ENCODE assay signal across 8 cellular contexts in genomic region chr9:72577212-72577753, GRCh38. TPM values are rescaled to one million over a fixed set of nuclear protein-coding genes. Genes with fewer than 3 reads are reported as not detected.
DNase-seq lines count a peak whose midpoint lies in the region; ATAC-seq and TF ChIP-seq lines count a peak whose summit lies in the region.

No MANE protein-coding gene starts in this region.

- no peaks in the 10 kb centered on the region for H3K36me3 Mint-ChIP-seq in natural killer cell

- no peak overlapping the region for H3K4me3 Mint-ChIP-seq in natural killer cell

- 15% methylated on average over 4 of the region's 4 CpGs for WGBS in suprapubic skin

- H3K27ac Mint-ChIP-seq in natural killer cell, result no peak overlapping the region

- DNase-seq in HS-27A (ENCODE audit: low read depth) (peak; percentile 22), ascending aorta (ENCODE audit: low spot score in 2 of 2) (no peak), left ventricle myocardium superior (no peak), suprapubic skin (ENCODE audit: low spot score in 2 of 2) (no peak), natural killer cell (no peak), NCI-H187 treated with DMSO at 0.1 percent for 48 hours (lab: John Stamatoyannopoulos, UW) (no peak), NCI-H2171 treated with DMSO at 0.1 percent for 48 hours (lab: John Stamatoyannopoulos, UW) (no peak)

- TF ChIP-seq CTCF in ascending aorta (IDR thresholded peaks at IDR 0.05), result no peak
- TF ChIP-seq CTCF in suprapubic skin (IDR thresholded peaks at IDR 0.05), result no peak
- no peak for TF ChIP-seq CTCF in natural killer cell (IDR thresholded peaks at IDR 0.05)

- H3K27me3 ChIP-seq in ascending aorta (no peaks in the 10 kb centered on the region), suprapubic skin (no peaks in the 10 kb centered on the region)

- no peak for TF ChIP-seq EP300 in suprapubic skin (IDR thresholded peaks at IDR 0.05)

- H3K27me3 Mint-ChIP-seq in natural killer cell (ENCODE audit: low read depth in 2 of 2), result peaks cover 11 to 20% of the 10 kb centered on the region in 2 donors

- ATAC-seq in left ventricle myocardium superior, result peak; percentile 81
- ATAC-seq in natural killer cell, result no peak
- no peak for ATAC-seq in GM21360 (IDR thresholded peaks at IDR 0.05; ENCODE audit: unreplicated experiment)

- intact Hi-C loops in ascending aorta (cut with DNase I), result no loop called here
- intact Hi-C loops in left ventricle myocardium superior (cut with micrococcal nuclease), result no loop called here
- intact Hi-C loops in natural killer cell (cut with micrococcal nuclease), result no loop called here

- no peak for TF ChIP-seq POLR2A in suprapubic skin (IDR thresholded peaks at IDR 0.05)

- H3K9me3 ChIP-seq in ascending aorta (no peaks in the 10 kb centered on the region), suprapubic skin (no peaks in the 10 kb centered on the region)

- no peaks in the 10 kb centered on the region for H3K36me3 ChIP-seq in ascending aorta
- no peaks in the 10 kb centered on the region for H3K36me3 ChIP-seq in suprapubic skin

- H3K4me1 ChIP-seq in ascending aorta (peaks cover 3 to 16% of the 10 kb centered on the region in 2 donors), suprapubic skin (peaks cover 46% of the 10 kb centered on the region)

- no peak overlapping the region for H3K4me3 ChIP-seq in ascending aorta
- H3K4me3 ChIP-seq in suprapubic skin, result peak overlapping the region; percentile 16

- no peaks in the 10 kb centered on the region for H3K9me3 Mint-ChIP-seq in natural killer cell

- H3K27ac ChIP-seq in ascending aorta (peak overlapping the region; percentile 7 to 54), suprapubic skin (peak overlapping the region; percentile 85)

- no peaks in the 10 kb centered on the region for H3K4me1 Mint-ChIP-seq in natural killer cell

RNA-seq across cellular contexts. Expression of gene TMC1, which starts 55.9 kb away (rescaled TPM):
- not detected for total RNA-seq in ascending aorta
- not detected for total RNA-seq in left ventricle myocardium superior
- total RNA-seq in suprapubic skin, result not detected
- total RNA-seq in natural killer cell, result not detected
